Comparison of ENCODE assay signal across 25 cellular contexts in the genomic region with DNA sequence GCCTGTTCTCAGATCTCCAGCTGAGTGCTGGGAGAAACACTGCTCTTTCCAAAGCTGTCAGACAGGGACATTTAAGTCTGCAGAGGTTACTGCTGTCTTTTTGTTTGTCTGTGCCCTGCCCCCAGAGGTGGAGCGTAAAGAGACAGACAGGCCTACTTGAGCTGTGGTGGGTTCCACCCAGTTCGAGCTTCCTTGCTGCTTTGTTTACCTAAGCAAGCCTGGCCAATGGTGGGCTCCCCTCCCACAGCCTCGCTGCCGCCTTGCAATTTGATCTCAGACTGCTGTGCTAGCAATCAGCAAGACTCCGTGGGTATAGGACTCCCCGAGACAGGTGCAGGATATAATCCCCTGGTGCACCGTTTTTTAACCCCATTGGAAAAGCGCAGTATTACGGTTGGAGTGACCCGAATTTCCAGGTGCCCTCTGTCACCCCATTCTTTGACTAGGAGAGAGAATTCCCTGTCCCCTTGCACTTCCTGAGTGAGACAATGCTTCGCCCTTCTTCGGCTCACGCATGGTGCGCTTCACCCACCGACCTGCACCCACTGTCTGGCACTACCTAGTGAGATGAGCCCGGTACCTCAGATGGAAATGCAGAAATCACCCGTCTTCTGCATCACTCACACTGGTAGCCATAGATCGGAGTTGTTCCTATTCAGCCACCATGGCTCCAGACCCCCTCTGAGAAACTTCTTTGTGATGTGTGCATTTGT.
"Had no signal": no experiment of that assay in that cellular context is flagged by ENCODE, and none has a peak within 500 bp of the region (broad histone marks: within the 10 kb centered on the region; RNA-seq: fewer than 3 reads in every experiment).

No MANE protein-coding gene starts in this region.

- H3K36me3 ChIP-seq: adrenal gland, colonic mucosa, gastrocnemius medialis, pancreas, thoracic aorta, vagina had no signal

- H3K27me3 Mint-ChIP-seq: activated B cell treated with CpG ODN at 0.5 μM for 24 hours; activated naive CD8-positive, alpha-beta T cell treated with anti-CD3 and anti-CD28 coated beads for 36 hours; naive B cell; stimulated activated naive CD8-positive, alpha-beta T cell treated with anti-CD3 and anti-CD28 coated beads, Interleukin-15, Interleukin-2, amounts not matched to agents 100 ng/mL and 50 ng/mL, for 24 hours; T-helper 17 cell had no signal

- H3K4me1 Mint-ChIP-seq: activated B cell treated with CpG ODN at 0.5 μM for 24 hours; activated naive CD8-positive, alpha-beta T cell treated with anti-CD3 and anti-CD28 coated beads for 36 hours; mesothelial cell of epicardium; naive B cell; nephron progenitor cell; stimulated activated effector memory CD8-positive, alpha-beta T cell treated with anti-CD3 and anti-CD28 coated beads, Interleukin-12 subunit alpha, Interleukin-12 subunit beta, amount 100 ng/mL, for 72 hours; T-helper 17 cell had no signal

- DNase-seq: activated B cell treated with CpG ODN at 0.5 μM for 24 hours; activated CD8-positive, alpha-beta T cell treated with anti-CD3 and anti-CD28 coated beads, Interleukin-2, amount 10 ng/mL, durations not matched to agents 7 days and 5 days; activated naive CD4-positive, alpha-beta T cell treated with anti-CD3 and anti-CD28 coated beads for 36 hours; activated naive CD8-positive, alpha-beta T cell treated with anti-CD3 and anti-CD28 coated beads for 36 hours; activated T-cell treated with anti-CD3 and anti-CD28 coated beads for 4 hours; activated T-cell treated with anti-CD3 and anti-CD28 coated beads, Interleukin-2, amount 50 U/mL, for 72 hours; adrenal gland; colonic mucosa; effector CD8-positive, alpha-beta T cell; gastrocnemius medialis; glutamatergic neuron; left colon; naive B cell; nephron progenitor cell; stimulated activated CD4-positive, alpha-beta T cell treated with anti-CD3 and anti-CD28 coated beads, Interleukin-4, amount 100 ng/mL, for 24 hours; T-helper 17 cell; trophoblast cell had no signal

- H3K4me3 ChIP-seq: adrenal gland, body of pancreas, colonic mucosa, gastrocnemius medialis, pancreas, thoracic aorta, vagina had no signal

- H3K27me3 ChIP-seq: adrenal gland, body of pancreas, colonic mucosa, gastrocnemius medialis, pancreas, vagina had no signal

- H3K4me3 Mint-ChIP-seq: activated B cell treated with CpG ODN at 0.5 μM for 24 hours; activated CD8-positive, alpha-beta T cell treated with anti-CD3 and anti-CD28 coated beads, Interleukin-2, amount 10 ng/mL, durations not matched to agents 7 days and 5 days; activated naive CD4-positive, alpha-beta T cell treated with anti-CD3 and anti-CD28 coated beads for 36 hours; activated naive CD8-positive, alpha-beta T cell treated with anti-CD3 and anti-CD28 coated beads for 36 hours; activated T-cell treated with anti-CD3 and anti-CD28 coated beads, Interleukin-2, amount 50 U/mL, for 72 hours; mesothelial cell of epicardium; naive B cell; nephron progenitor cell; stimulated activated effector memory CD8-positive, alpha-beta T cell treated with anti-CD3 and anti-CD28 coated beads, Interleukin-12 subunit alpha, Interleukin-12 subunit beta, amount 100 ng/mL, for 72 hours; stimulated activated naive CD8-positive, alpha-beta T cell treated with anti-CD3 and anti-CD28 coated beads, Interleukin-15, Interleukin-2, amounts not matched to agents 100 ng/mL and 50 ng/mL, for 24 hours; T-helper 17 cell had no signal

- H3K27ac ChIP-seq: adrenal gland, body of pancreas, colonic mucosa, gastrocnemius medialis, pancreas, thoracic aorta, vagina had no signal

- H3K36me3 Mint-ChIP-seq: activated naive CD8-positive, alpha-beta T cell treated with anti-CD3 and anti-CD28 coated beads for 36 hours; naive B cell; stimulated activated effector memory CD8-positive, alpha-beta T cell treated with anti-CD3 and anti-CD28 coated beads, Interleukin-12 subunit alpha, Interleukin-12 subunit beta, amount 100 ng/mL, for 72 hours had no signal

- H3K27ac Mint-ChIP-seq: activated B cell treated with CpG ODN at 0.5 μM for 24 hours; activated CD8-positive, alpha-beta T cell treated with anti-CD3 and anti-CD28 coated beads, Interleukin-2, amount 10 ng/mL, durations not matched to agents 7 days and 5 days; activated naive CD4-positive, alpha-beta T cell treated with anti-CD3 and anti-CD28 coated beads for 36 hours; activated naive CD8-positive, alpha-beta T cell treated with anti-CD3 and anti-CD28 coated beads for 36 hours; activated T-cell treated with anti-CD3 and anti-CD28 coated beads, Interleukin-2, amount 50 U/mL, for 72 hours; mesothelial cell of epicardium; naive B cell; nephron progenitor cell; stimulated activated effector memory CD8-positive, alpha-beta T cell treated with anti-CD3 and anti-CD28 coated beads, Interleukin-12 subunit alpha, Interleukin-12 subunit beta, amount 100 ng/mL, for 72 hours; stimulated activated naive CD8-positive, alpha-beta T cell treated with anti-CD3 and anti-CD28 coated beads, Interleukin-15, Interleukin-2, amounts not matched to agents 100 ng/mL and 50 ng/mL, for 24 hours; T-helper 17 cell had no signal

- H3K9me3 ChIP-seq: adrenal gland, body of pancreas, colonic mucosa, gastrocnemius medialis, pancreas, thoracic aorta, vagina had no signal

- H3K4me1 ChIP-seq: adrenal gland, body of pancreas, colonic mucosa, gastrocnemius medialis, pancreas, vagina had no signal

- FAIRE-seq: keratinocyte, pancreas had no signal
